ENCODE assay signal across 9 cellular contexts in genomic region chr4:176792348-176793059, GRCh38. TPM values are rescaled to one million over a fixed set of nuclear protein-coding genes. Genes with fewer than 3 reads are reported as not detected.
DNase-seq lines count a peak whose midpoint lies in the region; ATAC-seq and TF ChIP-seq lines count a peak whose summit lies in the region.
"Had no signal": no experiment of that assay in that cellular context is flagged by ENCODE, and none has a peak within 500 bp of the region (broad histone marks: within the 10 kb centered on the region; RNA-seq: fewer than 3 reads in every experiment).

TSS of gene VEGFC (minus strand) at chr4:176792922. CDS start at chr4:176792311, 611 bp downstream.

- no peak for DNase-seq in CD8-positive, alpha-beta memory T cell
- no peak for DNase-seq in SK-N-MC (ENCODE audit: low read depth, low spot score)
- DNase-seq in DMS114 treated with DMSO at 0.1 percent for 48 hours (lab: John Stamatoyannopoulos, UW; ENCODE audit: unreplicated experiment): no peak

- H3K36me3 ChIP-seq in CD8-positive, alpha-beta memory T cell (ENCODE audit: insufficient read depth, low read length): no peaks in the 10 kb centered on the region
- H3K36me3 ChIP-seq in SK-N-MC (ENCODE audit: insufficient read depth, low read length) (no peaks in the 10 kb centered on the region), duodenal mucosa (ENCODE audit: control insufficient read depth in 1 of 2, insufficient read depth in 2 of 2, low read length in 2 of 2) (no peaks in the 10 kb centered on the region), liver (ENCODE audit: control insufficient read depth in 4 of 4, insufficient read depth in 3 of 4, low read depth in 1 of 4, low read length in 3 of 4) (no peaks in the 10 kb centered on the region), stomach smooth muscle (ENCODE audit: control insufficient read depth in 2 of 2, insufficient read depth in 2 of 2, low read length in 2 of 2) (no peaks in the 10 kb centered on the region)

- 1% methylated on average over 89 of the region's 89 CpGs for WGBS in liver

- H3K36me3 Mint-ChIP-seq in CD8-positive, alpha-beta memory T cell: no peaks in the 10 kb centered on the region

- peaks cover 0 to 21% (median 10%) of the 10 kb centered on the region in 5 donors for H3K9me3 Mint-ChIP-seq in CD8-positive, alpha-beta memory T cell

- peak within 1 kb of the TSS; percentile 32 for H3K9ac ChIP-seq in SK-N-MC (ENCODE audit: insufficient read length)
- peak within 1 kb of the TSS in 1 of 2 donors; percentile 10 for H3K9ac ChIP-seq in duodenal mucosa (ENCODE audit: low read depth in 1 of 2, low read length in 2 of 2)
- no peak within 1 kb of the TSS for H3K9ac ChIP-seq in liver (ENCODE audit: low read depth in 1 of 2, low read length in 2 of 2)
- H3K9ac ChIP-seq in stomach smooth muscle (ENCODE audit: low read length in 2 of 2): peak within 1 kb of the TSS; percentile 54 to 55

- no peak within 1 kb of the TSS for H3K27ac ChIP-seq in CD8-positive, alpha-beta memory T cell (ENCODE audit: low read depth, low read length)
- H3K27ac ChIP-seq in SK-N-MC (no peak within 1 kb of the TSS), duodenal mucosa (ENCODE audit: low read depth, low read length) (no peak within 1 kb of the TSS), liver (ENCODE audit: low read depth in 1 of 2, low read length in 2 of 2) (peak within 1 kb of the TSS; percentile 27 to 69), stomach smooth muscle (ENCODE audit: low read length) (no peak within 1 kb of the TSS)

- peak within 1 kb of the TSS in 1 of 8 donors; percentile 40 for H3K27ac Mint-ChIP-seq in CD8-positive, alpha-beta memory T cell

- H3K9me3 ChIP-seq in CD8-positive, alpha-beta memory T cell (ENCODE audit: low read length): no peaks in the 10 kb centered on the region
- H3K9me3 ChIP-seq in SK-N-MC (ENCODE audit: low read depth, low read length) (no peaks in the 10 kb centered on the region), duodenal mucosa (ENCODE audit: control insufficient read depth in 1 of 2, low read length in 2 of 2) (no peaks in the 10 kb centered on the region), liver (ENCODE audit: control insufficient read depth in 4 of 4, low read length in 3 of 4) (no peaks in the 10 kb centered on the region), stomach smooth muscle (ENCODE audit: control insufficient read depth in 2 of 2, low read length in 2 of 2) (no peaks in the 10 kb centered on the region)

- TF ChIP-seq RAD21 in liver (IDR thresholded peaks at IDR 0.05): peak in 1 of 2 donors; percentile 8

- POLR2A ChIA-PET in CD8-positive, alpha-beta memory T cell (lab: Charles Lee): no interaction called here

- peaks cover 5% of the 10 kb centered on the region for H3K27me3 ChIP-seq in CD8-positive, alpha-beta memory T cell (ENCODE audit: insufficient read depth, low read length, poor library complexity, severe bottlenecking)
- H3K27me3 ChIP-seq in duodenal mucosa (ENCODE audit: control insufficient read depth in 1 of 2, insufficient read depth in 2 of 2, low read length in 2 of 2) (peaks cover 18 to 28% of the 10 kb centered on the region in 2 donors), liver (ENCODE audit: control insufficient read depth in 4 of 4, insufficient read depth in 4 of 4, low read length in 3 of 4) (peaks cover 0 to 11% (median 0%) of the 10 kb centered on the region in 4 donors), stomach smooth muscle (ENCODE audit: control insufficient read depth in 1 of 2, insufficient read depth in 2 of 2, low read length in 2 of 2) (no peaks in the 10 kb centered on the region)

- H3K4me3 Mint-ChIP-seq in CD8-positive, alpha-beta memory T cell: peak within 1 kb of the TSS in 6 of 7 donors; percentile 2 to 69 (median 39)

- no peak within 1 kb of the TSS for H3K4me3 ChIP-seq in CD8-positive, alpha-beta memory T cell (ENCODE audit: low read length)
- H3K4me3 ChIP-seq in SK-N-MC (peak within 1 kb of the TSS; percentile 84), duodenal mucosa (ENCODE audit: low read depth in 1 of 2, low read length in 2 of 2) (peak within 1 kb of the TSS; percentile 60 to 67), liver (ENCODE audit: low read depth in 1 of 3, low read length in 3 of 3) (peak within 1 kb of the TSS in 2 of 3 donors; percentile 46 to 74), stomach smooth muscle (ENCODE audit: low read length in 2 of 2) (peak within 1 kb of the TSS; percentile 52 to 79)

- ATAC-seq in GM19372 (IDR thresholded peaks at IDR 0.05; ENCODE audit: low read depth, unreplicated experiment) (peak; percentile 80), HG03342 (IDR thresholded peaks at IDR 0.05; ENCODE audit: unreplicated experiment) (peak; percentile 72)

- H3K4me1 ChIP-seq in CD8-positive, alpha-beta memory T cell (ENCODE audit: insufficient read depth, low read length): no peaks in the 10 kb centered on the region
- H3K4me1 ChIP-seq in duodenal mucosa (ENCODE audit: control insufficient read depth in 1 of 2, insufficient read depth in 2 of 2, low read length in 2 of 2): no peaks in the 10 kb centered on the region
- peaks cover 4 to 8% (median 7%) of the 10 kb centered on the region in 4 donors for H3K4me1 ChIP-seq in liver (ENCODE audit: control insufficient read depth in 4 of 4, insufficient read depth in 4 of 4, low read length in 3 of 4)
- H3K4me1 ChIP-seq in stomach smooth muscle (ENCODE audit: control insufficient read depth, insufficient read depth, low read length): peaks cover 2% of the 10 kb centered on the region

- H3K4me1 Mint-ChIP-seq in CD8-positive, alpha-beta memory T cell: peaks cover 4 to 14% (median 5%) of the 10 kb centered on the region in 3 donors

- H3K27me3 Mint-ChIP-seq in CD8-positive, alpha-beta memory T cell: peaks cover 23 to 42% of the 10 kb centered on the region in 2 donors

- TF ChIP-seq CTCF in liver (IDR thresholded peaks at IDR 0.05; ENCODE audit: low read depth, low read length, missing input control): no peak

- CTCF ChIA-PET in CD8-positive, alpha-beta memory T cell (lab: Charles Lee): no interaction called here

TF ChIP-seq in liver, 16 proteins besides CTCF, POLR2A, EP300 and RAD21:
- TF ChIP-seq GABPA (IDR thresholded peaks at IDR 0.05 in 1 of 2, conservative IDR thresholded peaks at IDR 0.05 in 1 of 2) (no peak), HNF4G (IDR thresholded peaks at IDR 0.05) (no peak), HNF4A (conservative IDR thresholded peaks at IDR 0.05) (no peak), NR2F2 (IDR thresholded peaks at IDR 0.05) (no peak), SP1 (IDR thresholded peaks at IDR 0.05) (no peak), TAF1 (conservative IDR thresholded peaks at IDR 0.05) (no peak), JUND (IDR thresholded peaks at IDR 0.05) (no peak), FOXA1 (IDR thresholded peaks at IDR 0.05) (no peak), ATF3 (IDR thresholded peaks at IDR 0.05) (no peak), YY1 (IDR thresholded peaks at IDR 0.05) (no peak), EGR1 (IDR thresholded peaks at IDR 0.05; ENCODE audit: low read depth in 2 of 2) (no peak), RXRA (IDR thresholded peaks at IDR 0.05) (no peak), MAX (IDR thresholded peaks at IDR 0.05) (no peak), REST (IDR thresholded peaks at IDR 0.05) (no peak), FOXA2 (IDR thresholded peaks at IDR 0.05) (no peak), ZBTB33 (IDR thresholded peaks at IDR 0.05) (no peak)

RNA-seq across cellular contexts. Expression of gene VEGFC, which starts in this region (rescaled TPM):
- total RNA-seq in CD8-positive, alpha-beta memory T cell: not detected
- not detected for polyA plus RNA-seq in CD8-positive, alpha-beta memory T cell
- 1 to 10 TPM in 1 of 2 donors, under 1 TPM in 1; 0.65 to 1.3 TPM for total RNA-seq in liver
- 1 to 10 TPM in 1 of 2 donors, under 1 TPM in 1; 0.32 to 1.8 TPM for polyA plus RNA-seq in liver
- total RNA-seq: T-helper 1 cell treated with Interleukin-12 subunit alpha and Interleukin-12 subunit beta and Interleukin-4 antibody, amounts not matched to agents 30 ng/mL and 1 ng/mL, for 36 hours had no signal

Comparison
In these comparisons a context has a peak if more than half of its experiments do, and no peak if none do; other contexts are left out.
1. H3K27ac ChIP-seq: peak in liver (2 of 2); none in CD8-positive, alpha-beta memory T cell (single experiment), SK-N-MC (single experiment), duodenal mucosa (single experiment) and stomach smooth muscle (single experiment).
2. H3K9ac ChIP-seq: peak in SK-N-MC (single experiment) and stomach smooth muscle (2 of 2); none in liver (0 of 2).